In genomic region chr12:53325539-53326061, GRCh38 we compare ENCODE assay signal across 7 cellular contexts. TPM values are rescaled to one million over a fixed set of nuclear protein-coding genes. Genes with fewer than 3 reads are reported as not detected.
A peak's percentile ranks its signal among the peaks of the same experiment; 100 is the strongest.
DNase-seq lines count a peak whose midpoint lies in the region; ATAC-seq and TF ChIP-seq lines count a peak whose summit lies in the region.

No MANE protein-coding gene starts in this region.

- H3K27me3 ChIP-seq in HAP-1 (ENCODE audit: low read depth): no peaks in the 10 kb centered on the region
- peaks cover 7% of the 10 kb centered on the region for H3K27me3 ChIP-seq in endodermal cell (ENCODE audit: control insufficient read depth, insufficient read depth, low read length, poor library complexity, severe bottlenecking)

- H3K36me3 Mint-ChIP-seq in WTC11 (peaks cover under 1% of the 10 kb centered on the region; the same call in 1 of the 2 replicates), endodermal cell (ENCODE audit: low read depth) (no peaks in the 10 kb centered on the region)

- in situ Hi-C loops in HAP-1 (cut with MboI; ENCODE audit: low sequenced_read_pairs): loop anchor here (10.0 kb wide), 1 partner anchor 179 kb away; the partner anchor contains the start of genes NPFF and TARBP2

- H3K9me3 Mint-ChIP-seq in WTC11 (no peaks in the 10 kb centered on the region), endodermal cell (no peaks in the 10 kb centered on the region)

- TF ChIP-seq CTCF in WTC11 (IDR thresholded peaks at IDR 0.05): no peak
- TF ChIP-seq CTCF in endodermal cell (conservative IDR thresholded peaks at IDR 0.05): peak; percentile 17
- TF ChIP-seq CTCF in mucosa of descending colon (IDR thresholded peaks at IDR 0.05): no peak

- H3K9me3 ChIP-seq in HAP-1 (no peaks in the 10 kb centered on the region), endodermal cell (ENCODE audit: control insufficient read depth, low read length) (no peaks in the 10 kb centered on the region), mucosa of descending colon (no peaks in the 10 kb centered on the region)

- H3K4me3 ChIP-seq in HAP-1 (peak overlapping the region; percentile 48), endodermal cell (ENCODE audit: low read length) (peak overlapping the region; percentile 76), mucosa of descending colon (peak overlapping the region; percentile 18)

- CTCF ChIA-PET in WTC11 (lab: Charles Lee): interaction anchor here (0.6 to 9.5 kb wide), 13 partner anchors 21 to 1988 kb away, joined by 3 to 148 read pairs (median 7); partner anchors contain the start of genes NPFF, SP1 and TARBP2

- H3K36me3 ChIP-seq in HAP-1 (replicated peaks) (no peaks in the 10 kb centered on the region), endodermal cell (ENCODE audit: control insufficient read depth, insufficient read depth, low read length) (no peaks in the 10 kb centered on the region), mucosa of descending colon (ENCODE audit: low read depth) (no peaks in the 10 kb centered on the region)

- H3K4me1 Mint-ChIP-seq in WTC11 (peaks cover 30% of the 10 kb centered on the region), endodermal cell (peaks cover 28% of the 10 kb centered on the region)

- ATAC-seq in WTC11 (0 out of 2 replicates have a peak, but pooled peaks have one; percentile 0), mucosa of descending colon (no peak)

- no peak for DNase-seq in HAP-1 (ENCODE audit: low spot score in 2 of 2)
- peak; percentile 46 for DNase-seq in WTC11 (ENCODE audit: low spot score)
- DNase-seq in endodermal cell: peak; percentile 80
- DNase-seq in mucosa of descending colon: peak; percentile 16 to 67 (median 56)
- DNase-seq in NCI-H1694 treated with DMSO at 0.1 percent for 48 hours (lab: John Stamatoyannopoulos, UW): no peak
- DNase-seq in cerebellar nuclear complex (lab: John Stamatoyannopoulos, UW): no peak

- POLR2A ChIA-PET in WTC11 (lab: Charles Lee): interaction anchor here (0.9 kb wide), 1 partner anchor 351 kb away, joined by 3 read pairs; no protein-coding TSS in a partner anchor

- H3K4me3 Mint-ChIP-seq in WTC11 (peak overlapping the region; percentile 81), endodermal cell (peak overlapping the region; percentile 51)

- H3K4me1 ChIP-seq in HAP-1 (peaks cover 15% of the 10 kb centered on the region), endodermal cell (ENCODE audit: control insufficient read depth, insufficient read depth, low read length) (peaks cover 16% of the 10 kb centered on the region), mucosa of descending colon (ENCODE audit: low read depth) (peaks cover 16% of the 10 kb centered on the region)

- H3K27ac Mint-ChIP-seq in WTC11: no peak overlapping the region
- H3K27ac Mint-ChIP-seq in endodermal cell: no peak overlapping the region

- peak overlapping the region; percentile 59 for H3K9ac ChIP-seq in endodermal cell (ENCODE audit: extremely low read depth, low read length, poor library complexity, severe bottlenecking)

- intact Hi-C loops in mucosa of descending colon (cut with DNase I, micrococcal nuclease): no loop called here

- WGBS in endodermal cell (ENCODE audit: insufficient coverage in 1 of 2, insufficient read length in 1 of 2), 2 experiments: 0 to 3% methylated on average over 6 to 47 of the region's 47 CpGs

- H3K27ac ChIP-seq in endodermal cell (ENCODE audit: low read depth, low read length) (peak overlapping the region; percentile 76), temporal lobe (ENCODE audit: low read depth, low read length) (peak overlapping the region; percentile 99)

- H3K27me3 Mint-ChIP-seq in WTC11 (ENCODE audit: low read depth) (peaks cover 75% of the 10 kb centered on the region), endodermal cell (ENCODE audit: insufficient read depth) (peaks cover 60% of the 10 kb centered on the region)

TF ChIP-seq in WTC11, 78 proteins besides CTCF, POLR2A, EP300 and RAD21:
- TF ChIP-seq E2F5 (CRISPR knock-in tag; IDR thresholded peaks at IDR 0.05) (no peak), TCF7 (CRISPR knock-in tag; IDR thresholded peaks at IDR 0.05; ENCODE audit: low read depth) (0 out of 2 replicates have a peak, but pooled peaks have one; percentile 62), NFE2L1 (CRISPR knock-in tag; IDR thresholded peaks at IDR 0.05) (peak; percentile 20; the same call in 1 of the 2 replicates), ZNF425 (CRISPR knock-in tag; conservative IDR thresholded peaks at IDR 0.05) (no peak), FOXP1 (CRISPR knock-in tag; IDR thresholded peaks at IDR 0.05; ENCODE audit: borderline replicate concordance) (peak; percentile 32; the same call in 1 of the 2 replicates), GTF2I (CRISPR knock-in tag; conservative IDR thresholded peaks at IDR 0.05) (no peak), TP53 (CRISPR knock-in tag; IDR thresholded peaks at IDR 0.05) (no peak)
- TF ChIP-seq, protein P1, sequence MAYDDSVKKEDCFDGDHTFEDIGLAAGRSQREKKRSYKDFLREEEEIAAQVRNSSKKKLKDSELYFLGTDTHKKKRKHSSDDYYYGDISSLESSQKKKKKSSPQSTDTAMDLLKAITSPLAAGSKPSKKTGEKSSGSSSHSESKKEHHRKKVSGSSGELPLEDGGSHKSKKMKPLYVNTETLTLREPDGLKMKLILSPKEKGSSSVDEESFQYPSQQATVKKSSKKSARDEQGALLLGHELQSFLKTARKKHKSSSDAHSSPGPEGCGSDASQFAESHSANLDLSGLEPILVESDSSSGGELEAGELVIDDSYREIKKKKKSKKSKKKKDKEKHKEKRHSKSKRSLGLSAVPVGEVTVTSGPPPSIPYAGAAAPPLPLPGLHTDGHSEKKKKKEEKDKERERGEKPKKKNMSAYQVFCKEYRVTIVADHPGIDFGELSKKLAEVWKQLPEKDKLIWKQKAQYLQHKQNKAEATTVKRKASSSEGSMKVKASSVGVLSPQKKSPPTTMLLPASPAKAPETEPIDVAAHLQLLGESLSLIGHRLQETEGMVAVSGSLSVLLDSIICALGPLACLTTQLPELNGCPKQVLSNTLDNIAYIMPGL (CRISPR knock-in tag; IDR thresholded peaks at IDR 0.05): 0 out of 2 replicates have a peak, but pooled peaks have one; percentile 18

RNA-seq across cellular contexts. Expression of gene AAAS, which starts 4.2 kb away (rescaled TPM):
- 95.8 to 104 TPM (median 98.9 TPM) in 3 replicates for total RNA-seq in WTC11 (2021)
- total RNA-seq in endodermal cell: 10 to 100 TPM; 69.4 to 82.4 TPM
- polyA plus RNA-seq in endodermal cell (2013, experiment 1 of 2): 80.9 TPM
- polyA plus RNA-seq in endodermal cell (2013, experiment 2 of 2): 70.6 TPM
- total RNA-seq in mucosa of descending colon: 10 to 100 TPM; 40.2 to 46.9 (median 46.3) TPM
- total RNA-seq in temporal lobe: 29.0 TPM

RNA-seq across cellular contexts. Expression of gene SP7, which starts 10.6 kb away (rescaled TPM):
- total RNA-seq in WTC11 (2021) (0.09 TPM in 1 of 3 replicates, not detected in the others), endodermal cell (not detected), mucosa of descending colon (not detected), temporal lobe (not detected)
- 0.25 TPM for polyA plus RNA-seq in endodermal cell (2013, experiment 1 of 2)
- polyA plus RNA-seq in endodermal cell (2013, experiment 2 of 2): 0.33 TPM

RNA-seq across cellular contexts. Expression of gene MYG1, which starts 26.1 kb away (rescaled TPM):
- total RNA-seq in WTC11 (2021) (84.7 to 93.1 TPM (median 92.8 TPM) in 3 replicates), endodermal cell (10 to 100 TPM; 55.3 to 74.2 TPM), mucosa of descending colon (10 to 100 TPM; 35.4 to 54.9 (median 38.0) TPM), temporal lobe (27.0 TPM)
- 56.7 TPM for polyA plus RNA-seq in endodermal cell (2013, experiment 1 of 2)
- polyA plus RNA-seq in endodermal cell (2013, experiment 2 of 2): 53.0 TPM

RNA-seq across cellular contexts. Expression of gene PFDN5, which starts 30.3 kb away (rescaled TPM):
- total RNA-seq in WTC11 (2021) (263 to 286 TPM (median 270 TPM) in 3 replicates), endodermal cell (100 to 1,000 TPM; 322 to 403 TPM), mucosa of descending colon (100 to 1,000 TPM; 262 to 390 (median 268) TPM), temporal lobe (401 TPM)
- polyA plus RNA-seq in endodermal cell (2013, experiment 1 of 2): 489 TPM
- polyA plus RNA-seq in endodermal cell (2013, experiment 2 of 2): 482 TPM

RNA-seq across cellular contexts. Expression of gene SP1, which starts 54.4 kb away (rescaled TPM):
- total RNA-seq in WTC11 (2021): 77.3 to 87.2 TPM (median 79.4 TPM) in 3 replicates
- 10 to 100 TPM; 91.2 to 99.5 TPM for total RNA-seq in endodermal cell
- 49.6 TPM for polyA plus RNA-seq in endodermal cell (2013, experiment 1 of 2)
- polyA plus RNA-seq in endodermal cell (2013, experiment 2 of 2): 47.0 TPM
- total RNA-seq in mucosa of descending colon: 100 to 1,000 TPM in 2 of 3 donors, 10 to 100 TPM in 1; 96.1 to 111 (median 105) TPM
- total RNA-seq in temporal lobe: 12.8 TPM

Comparison
In these comparisons a context has a peak if more than half of its experiments do, and no peak if none do; other contexts are left out.
1. DNase-seq: peak in WTC11 (single experiment), endodermal cell (single experiment) and mucosa of descending colon (3 of 3); none in HAP-1 (0 of 2), NCI-H1694 treated with DMSO at 0.1 percent for 48 hours (single experiment) and cerebellar nuclear complex (0 of 2).
2. H3K4me3 ChIP-seq: peak in every context shown above with its lines; median percentile 76 in endodermal cell; 48 in HAP-1; 18 in mucosa of descending colon.